ENCODE assay signal across 1 cellular context in the genomic region with DNA sequence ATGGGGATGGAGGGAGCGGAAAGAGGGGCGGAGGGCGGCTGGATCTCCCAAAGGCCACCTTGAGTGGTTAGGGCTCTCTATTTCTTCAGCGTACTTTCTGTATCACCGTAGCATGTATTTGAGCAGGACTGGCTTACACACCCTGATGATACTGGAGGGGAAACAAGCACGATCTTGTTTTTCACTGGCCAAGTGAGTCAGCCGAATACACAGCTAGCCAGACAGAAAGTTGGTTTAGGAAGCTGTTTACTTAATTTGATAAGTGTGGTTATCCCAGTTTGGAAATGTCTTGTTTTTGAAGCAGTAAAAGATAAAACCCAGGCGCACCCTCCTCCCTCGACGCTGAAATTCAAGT.
A peak's percentile ranks its signal among the peaks of the same experiment; 100 is the strongest.
TF ChIP-seq lines count a peak whose summit lies in the region.

No MANE protein-coding gene starts in this region.

TF ChIP-seq in K562, 482 proteins besides CTCF, POLR2A, EP300 and RAD21:
- TF ChIP-seq, protein P1, sequence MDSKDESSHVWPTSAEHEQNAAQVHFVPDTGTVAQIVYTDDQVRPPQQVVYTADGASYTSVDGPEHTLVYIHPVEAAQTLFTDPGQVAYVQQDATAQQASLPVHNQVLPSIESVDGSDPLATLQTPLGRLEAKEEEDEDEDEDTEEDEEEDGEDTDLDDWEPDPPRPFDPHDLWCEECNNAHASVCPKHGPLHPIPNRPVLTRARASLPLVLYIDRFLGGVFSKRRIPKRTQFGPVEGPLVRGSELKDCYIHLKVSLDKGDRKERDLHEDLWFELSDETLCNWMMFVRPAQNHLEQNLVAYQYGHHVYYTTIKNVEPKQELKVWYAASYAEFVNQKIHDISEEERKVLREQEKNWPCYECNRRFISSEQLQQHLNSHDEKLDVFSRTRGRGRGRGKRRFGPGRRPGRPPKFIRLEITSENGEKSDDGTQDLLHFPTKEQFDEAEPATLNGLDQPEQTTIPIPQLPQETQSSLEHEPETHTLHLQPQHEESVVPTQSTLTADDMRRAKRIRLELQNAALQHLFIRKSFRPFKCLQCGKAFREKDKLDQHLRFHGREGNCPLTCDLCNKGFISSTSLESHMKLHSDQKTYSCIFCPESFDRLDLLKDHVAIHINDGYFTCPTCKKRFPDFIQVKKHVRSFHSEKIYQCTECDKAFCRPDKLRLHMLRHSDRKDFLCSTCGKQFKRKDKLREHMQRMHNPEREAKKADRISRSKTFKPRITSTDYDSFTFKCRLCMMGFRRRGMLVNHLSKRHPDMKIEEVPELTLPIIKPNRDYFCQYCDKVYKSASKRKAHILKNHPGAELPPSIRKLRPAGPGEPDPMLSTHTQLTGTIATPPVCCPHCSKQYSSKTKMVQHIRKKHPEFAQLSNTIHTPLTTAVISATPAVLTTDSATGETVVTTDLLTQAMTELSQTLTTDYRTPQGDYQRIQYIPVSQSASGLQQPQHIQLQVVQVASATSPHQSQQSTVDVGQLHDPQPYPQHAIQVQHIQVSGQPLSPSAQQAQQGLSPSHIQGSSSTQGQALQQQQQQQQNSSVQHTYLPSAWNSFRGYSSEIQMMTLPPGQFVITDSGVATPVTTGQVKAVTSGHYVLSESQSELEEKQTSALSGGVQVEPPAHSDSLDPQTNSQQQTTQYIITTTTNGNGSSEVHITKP (IDR thresholded peaks at IDR 0.05; ENCODE audit: partially characterized antibody) = peak; percentile 86
- TF ChIP-seq FOXK2 (conservative IDR thresholded peaks at IDR 0.05 in 1 of 2, IDR thresholded peaks at IDR 0.05 in 1 of 2; ENCODE audit: low read depth in 2 of 2) = peak; percentile 34 to 57; a peak in 3 of 4 replicates
- peak; percentile 77 for TF ChIP-seq CHD1 (IDR thresholded peaks at IDR 0.05; ENCODE audit: low read length)
- TF ChIP-seq PHF8 (IDR thresholded peaks at IDR 0.05; ENCODE audit: borderline replicate concordance, low read length) = no peak
- TF ChIP-seq ZNF282 (CRISPR knock-in tag; IDR thresholded peaks at IDR 0.05) = no peak
- peak; percentile 2 for TF ChIP-seq SAP30 (IDR thresholded peaks at IDR 0.05; ENCODE audit: borderline replicate concordance, insufficient read depth, low read depth, low read length, poor library complexity, severe bottlenecking)
- TF ChIP-seq NFE2 (IDR thresholded peaks at IDR 0.05; ENCODE audit: low read depth) = peak; percentile 38
- TF ChIP-seq THRAP3 (IDR thresholded peaks at IDR 0.05; ENCODE audit: borderline replicate concordance) = peak; percentile 22; the same call in 1 of the 2 replicates
- no peak for TF ChIP-seq RBM17 (IDR thresholded peaks at IDR 0.05; ENCODE audit: borderline replicate concordance, low read depth, low read length)
